8 cellular contexts compared by ENCODE assay signal in genomic region chr16:24041834-24042631, GRCh38.
DNase-seq lines count a peak whose midpoint lies in the region; ATAC-seq and TF ChIP-seq lines count a peak whose summit lies in the region.

No MANE protein-coding gene starts in this region.

- H3K27ac ChIP-seq in right lobe of liver = no peak overlapping the region

- TF ChIP-seq POLR2A in right lobe of liver (IDR thresholded peaks at IDR 0.05) = no peak

- H3K27ac Mint-ChIP-seq in HFFc6 = no peak overlapping the region

- H3K36me3 ChIP-seq in right lobe of liver = no peaks in the 10 kb centered on the region

- WGBS in right lobe of liver (ENCODE audit: insufficient coverage, low coverage, low lambda C conversion rate, missing lambda C conversion rate) = 33% methylated on average over 11 of the region's 11 CpGs

- H3K36me3 Mint-ChIP-seq in HFFc6 (ENCODE audit: low read depth) = no peaks in the 10 kb centered on the region

- no peaks in the 10 kb centered on the region for H3K4me1 Mint-ChIP-seq in HFFc6 (ENCODE audit: low read depth)

- no peak overlapping the region for H3K4me3 Mint-ChIP-seq in HFFc6

- H3K27me3 Mint-ChIP-seq in HFFc6 (ENCODE audit: insufficient read depth) = peaks cover 1% of the 10 kb centered on the region

- no peaks in the 10 kb centered on the region for H3K27me3 ChIP-seq in right lobe of liver

- DNase-seq in DMS53 treated with DMSO at 0.1 percent for 48 hours (lab: John Stamatoyannopoulos, UW; ENCODE audit: unreplicated experiment) = peak; percentile 7
- DNase-seq in HFFc6 = peak; percentile 60
- DNase-seq in NCI-H226 = peak; percentile 10
- DNase-seq in activated CD4-positive, alpha-beta T cell treated with anti-CD3 and anti-CD28 coated beads for 1 hour = peak; percentile 47
- DNase-seq in choroid plexus epithelial cell (ENCODE audit: low read depth) = peak; percentile 67
- peak; percentile 56 to 67 (median 59) for DNase-seq in right lobe of liver
- peak; percentile 62 for DNase-seq in stimulated activated CD8-positive, alpha-beta memory T cell treated with anti-CD3 and anti-CD28 coated beads, Interleukin-12 subunit alpha, Interleukin-12 subunit beta, amount 100 ng/mL, for 1 hour (ENCODE audit: low read depth)
- no peak for DNase-seq in T1000 (lab: John Stamatoyannopoulos, UW)

- intact Hi-C loops in right lobe of liver (cut with DNase I) = loop anchor here (10.0 kb wide), 2 partner anchors 213 to 463 kb away; partner anchors contain the start of gene CACNG3 (in 1 of the 2)

- ATAC-seq in right lobe of liver = peak; percentile 74 to 89 (median 82)

- H3K4me1 ChIP-seq in right lobe of liver = no peaks in the 10 kb centered on the region

- H3K4me3 ChIP-seq in choroid plexus epithelial cell (ENCODE audit: low read depth, low read length) = no peak overlapping the region
- H3K4me3 ChIP-seq in right lobe of liver = no peak overlapping the region

- H3K9me3 ChIP-seq in right lobe of liver = no peaks in the 10 kb centered on the region

- H3K9me3 Mint-ChIP-seq in HFFc6 = no peaks in the 10 kb centered on the region

- TF ChIP-seq CTCF in HFFc6 (IDR thresholded peaks at IDR 0.05) (peak; percentile 92), choroid plexus epithelial cell (conservative IDR thresholded peaks at IDR 0.05; ENCODE audit: low read depth, low read length) (peak; percentile 89), right lobe of liver (IDR thresholded peaks at IDR 0.05) (peak; percentile 54 to 77 (median 66))
